In the genomic region with DNA sequence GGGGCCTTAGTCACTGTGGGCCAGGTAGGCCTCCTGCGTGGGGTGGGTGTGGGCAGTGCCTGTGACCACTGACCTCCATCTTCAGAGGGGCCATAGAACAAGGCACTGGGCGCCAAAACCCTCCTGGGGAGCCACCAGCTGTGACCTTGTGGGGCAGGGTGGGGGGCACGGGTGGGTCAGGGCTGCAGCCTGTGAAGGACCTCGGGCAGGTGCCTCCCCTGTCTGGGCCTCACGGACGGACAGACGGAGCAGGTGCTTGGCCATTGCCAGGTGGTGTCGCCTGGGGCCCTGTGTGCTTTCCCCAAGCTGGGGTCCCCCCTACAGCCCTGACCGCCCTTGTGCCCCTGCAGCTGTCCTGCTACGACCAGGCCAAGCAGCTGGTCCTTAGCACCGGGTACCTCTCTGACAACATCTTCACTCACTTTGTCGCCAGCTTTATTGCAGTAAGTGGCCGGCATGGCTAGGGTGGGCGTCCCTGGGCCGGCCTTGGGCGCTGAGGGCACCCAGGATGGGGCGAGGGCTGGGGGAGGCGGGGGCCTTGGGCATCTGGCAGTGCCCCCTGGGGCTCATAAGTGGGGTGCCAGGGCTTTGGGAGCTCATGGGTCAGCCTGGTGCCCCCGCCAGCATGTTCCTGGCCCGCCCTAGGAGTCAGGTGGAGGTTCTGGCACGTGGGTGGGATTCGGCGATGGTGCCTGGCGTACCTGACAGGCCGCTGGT, we compare ENCODE assay signal across 18 cellular contexts.
"Had no signal": no experiment of that assay in that cellular context is flagged by ENCODE, and none has a peak within 500 bp of the region (broad histone marks: within the 10 kb centered on the region; RNA-seq: fewer than 3 reads in every experiment).

No MANE protein-coding gene starts in this region.

- ATAC-seq: gastrocnemius medialis; left lobe of liver; natural killer cell; sciatic nerve; stimulated activated naive B cell treated with anti-CD40 and anti-IgM and Interleukin-4, amounts not matched to agents 10 μg/mL and 1 μg/mL and 100 μg/mL, for 72 hours had no signal

- DNase-seq: dermis blood vessel endothelial cell; effector memory CD4-positive, alpha-beta T cell; gastrocnemius medialis; head of caudate nucleus; natural killer cell; stimulated activated naive B cell treated with anti-CD40 and anti-IgM and Interleukin-4, amounts not matched to agents 10 μg/mL and 1 μg/mL and 100 μg/mL, for 72 hours; uterus had no signal

- H3K4me3 ChIP-seq: coronary artery, gastrocnemius medialis, lung, prostate gland, right atrium auricular region, thoracic aorta, tibial nerve, upper lobe of left lung, uterus had no signal

- H3K36me3 ChIP-seq: gastrocnemius medialis, prostate gland, right atrium auricular region, thoracic aorta, uterus had no signal

- H3K27me3 ChIP-seq: gastrocnemius medialis, right atrium auricular region, tibial nerve, upper lobe of left lung, uterus had no signal

- FAIRE-seq: endothelial cell of umbilical vein, keratinocyte had no signal

- H3K9me3 ChIP-seq: gastrocnemius medialis, prostate gland, right atrium auricular region, thoracic aorta, tibial nerve, upper lobe of left lung, uterus had no signal

- H3K27ac ChIP-seq: coronary artery, gastrocnemius medialis, prostate gland, right atrium auricular region, thoracic aorta, tibial nerve, upper lobe of left lung, uterus had no signal
